In genomic region chr17:17042381-17042736, GRCh38 we compare ENCODE assay signal across 8 cellular contexts. TPM values are rescaled to one million over a fixed set of nuclear protein-coding genes. Genes with fewer than 3 reads are reported as not detected.
A peak's percentile ranks its signal among the peaks of the same experiment; 100 is the strongest.
DNase-seq lines count a peak whose midpoint lies in the region; ATAC-seq, FAIRE-seq and TF ChIP-seq lines count a peak whose summit lies in the region.

MPRIP (plus strand) TSS chr17:17042457; CDS start chr17:17042849, 392 bp downstream.

- H3K4me2 ChIP-seq in OCI-LY1 (ENCODE audit: low read length) (peak within 1 kb of the TSS; percentile 93), endothelial cell of umbilical vein (ENCODE audit: insufficient read depth, low read length) (peak within 1 kb of the TSS; percentile 73)

- H3K27me3 ChIP-seq in OCI-LY1 (ENCODE audit: insufficient read depth, low read length) (no peaks in the 10 kb centered on the region), endothelial cell of umbilical vein (ENCODE audit: control insufficient read depth in 2 of 2, insufficient read depth in 2 of 2, low read length in 2 of 2) (no peaks in the 10 kb centered on the region)

- FAIRE-seq in endothelial cell of umbilical vein (lab: Jason Lieb, UNC) = no peak

- H3K4me3 ChIP-seq in OCI-LY1 (ENCODE audit: low read depth, low read length, poor library complexity, severe bottlenecking) (peak within 1 kb of the TSS; percentile 90), endothelial cell of umbilical vein (replicated peaks in 1 of 3; ENCODE audit: insufficient read depth in 1 of 3, low read depth in 1 of 3, low read length in 3 of 3) (peak within 1 kb of the TSS; percentile 68 to 85 (median 81))

- POLR2A ChIA-PET in endothelial cell of umbilical vein (lab: Charles Lee) = no interaction called here

- H3K9me3 ChIP-seq in OCI-LY1 (ENCODE audit: low read length) (peaks cover 3% of the 10 kb centered on the region), endothelial cell of umbilical vein (replicated peaks; ENCODE audit: control insufficient read depth, insufficient read depth, low read length) (no peaks in the 10 kb centered on the region)

- intact Hi-C loops in endothelial cell of umbilical vein (cut with micrococcal nuclease) = loop anchor here (1.0 to 2.0 kb wide), 2 partner anchors 10 to 32 kb away; no protein-coding TSS in a partner anchor

- ATAC-seq in GM18502 (IDR thresholded peaks at IDR 0.05; ENCODE audit: poor library complexity, unreplicated experiment) (peak; percentile 19), GM18909 (IDR thresholded peaks at IDR 0.05; ENCODE audit: poor library complexity, unreplicated experiment) (no peak), HG02759 (IDR thresholded peaks at IDR 0.05; ENCODE audit: unreplicated experiment) (no peak)

- H3K27ac ChIP-seq in OCI-LY1 (ENCODE audit: low read depth, low read length, poor library complexity, severe bottlenecking) = no peak within 1 kb of the TSS
- H3K27ac ChIP-seq in endothelial cell of umbilical vein (ENCODE audit: insufficient read depth, low read depth, low read length) = peak within 1 kb of the TSS; percentile 70

- H3K9me2 ChIP-seq in OCI-LY1 (ENCODE audit: low read depth, low read length) = no peaks in the 10 kb centered on the region

- H3K9ac ChIP-seq in OCI-LY1 (ENCODE audit: low read length) = peak within 1 kb of the TSS; percentile 94
- H3K9ac ChIP-seq in endothelial cell of umbilical vein (replicated peaks; ENCODE audit: extremely low read depth, insufficient read depth, low read length) = peak within 1 kb of the TSS; percentile 86

- no peak for TF ChIP-seq POLR2A in endothelial cell of umbilical vein (IDR thresholded peaks at IDR 0.05; ENCODE audit: low read depth, low read length)

- peak within 1 kb of the TSS; percentile 91; the same call in 1 of the 2 replicates for H2AFZ ChIP-seq in OCI-LY1 (ENCODE audit: low read length)
- peak within 1 kb of the TSS; percentile 97 for H2AFZ ChIP-seq in endothelial cell of umbilical vein (ENCODE audit: low read depth, low read length)

- H3K4me1 ChIP-seq in OCI-LY1 (ENCODE audit: insufficient read depth, low read length, severe bottlenecking) (peaks cover 34% of the 10 kb centered on the region), endothelial cell of umbilical vein (ENCODE audit: control insufficient read depth, extremely low read depth, insufficient read depth, low read length) (peaks cover 28% of the 10 kb centered on the region)

- peaks cover 16% of the 10 kb centered on the region for H3K36me3 Mint-ChIP-seq in nephron (ENCODE audit: low read depth)

- TF ChIP-seq CTCF in OCI-LY1 (IDR thresholded peaks at IDR 0.05; ENCODE audit: low read length) (no peak), endothelial cell of umbilical vein (IDR thresholded peaks at IDR 0.05; ENCODE audit: extremely low read depth in 1 of 2, insufficient read depth in 1 of 2, low read depth in 1 of 2, low read length in 2 of 2) (no peak), nephron (IDR thresholded peaks at IDR 0.05; ENCODE audit: unreplicated experiment in 3 of 3) (no peak)

- H3K79me2 ChIP-seq in OCI-LY1 (ENCODE audit: insufficient read depth, low read length) (peaks cover 42% of the 10 kb centered on the region), endothelial cell of umbilical vein (ENCODE audit: control insufficient read depth, insufficient read depth, low read length) (peaks cover 47% of the 10 kb centered on the region)

- H3K27me3 Mint-ChIP-seq in nephron (ENCODE audit: low read depth) = peaks cover 3% of the 10 kb centered on the region

- H3K36me3 ChIP-seq in OCI-LY1 (ENCODE audit: insufficient read depth, low read length) = peaks cover 5% of the 10 kb centered on the region
- no peaks in the 10 kb centered on the region for H3K36me3 ChIP-seq in endothelial cell of umbilical vein (ENCODE audit: control insufficient read depth in 2 of 2, extremely low read depth in 1 of 2, insufficient read depth in 2 of 2, low read length in 2 of 2)

- dilution Hi-C loops in endothelial cell of umbilical vein (cut with MboI; ENCODE audit: extremely low pct_ligation_motif_present, low sequenced_read_pairs) = no loop called here

- peaks cover 2% of the 10 kb centered on the region for H3K9me3 Mint-ChIP-seq in nephron

- no peaks in the 10 kb centered on the region for H3K9me1 ChIP-seq in endothelial cell of umbilical vein (replicated peaks; ENCODE audit: control insufficient read depth, extremely low read depth, insufficient read depth, low read length)

- H4K20me1 ChIP-seq in OCI-LY1 (ENCODE audit: insufficient read depth, low read length) = no peaks in the 10 kb centered on the region
- no peaks in the 10 kb centered on the region for H4K20me1 ChIP-seq in endothelial cell of umbilical vein (replicated peaks; ENCODE audit: control insufficient read depth, extremely low read depth, insufficient read depth, low read length)

- CTCF ChIA-PET in endothelial cell of umbilical vein (lab: Charles Lee) = interaction anchor here (0.6 kb wide), 1 partner anchor 831 kb away, joined by 3 read pairs; no protein-coding TSS in a partner anchor

- BruUV-seq in endothelial cell of umbilical vein (replicated peaks; lab: Mats Ljungman, UMichigan) = no TSS peak

- H3F3A ChIP-seq in OCI-LY1 (ENCODE audit: insufficient read depth, low read length) = no peaks in the 10 kb centered on the region

- peak within 1 kb of the TSS; percentile 96 to 99 (median 98) for H3K4me3 Mint-ChIP-seq in nephron

- H3K4me1 Mint-ChIP-seq in nephron = peaks cover 62% of the 10 kb centered on the region

- no peak for DNase-seq in endothelial cell of umbilical vein (ENCODE audit: low read depth, low spot score)
- DNase-seq in NCI-H446 treated with DMSO at 0.1 percent for 48 hours (lab: John Stamatoyannopoulos, UW) = no peak
- no peak for DNase-seq in GOT3 (lab: John Stamatoyannopoulos, UW)

- H3K27ac Mint-ChIP-seq in nephron = peak within 1 kb of the TSS; percentile 96

TF ChIP-seq in endothelial cell of umbilical vein, 7 proteins besides CTCF, POLR2A, EP300 and RAD21:
- TF ChIP-seq MAX (IDR thresholded peaks at IDR 0.05; ENCODE audit: insufficient read depth, insufficient read length) = no peak
- TF ChIP-seq JUN (IDR thresholded peaks at IDR 0.05; ENCODE audit: borderline replicate concordance, insufficient read depth, insufficient read length, low read depth) = no peak
- no peak for TF ChIP-seq FOS (IDR thresholded peaks at IDR 0.05; ENCODE audit: borderline replicate concordance, insufficient read depth, low read length)
- TF ChIP-seq POLR2AphosphoS5 (IDR thresholded peaks at IDR 0.05; ENCODE audit: insufficient read depth, low read depth, low read length) = no peak
- TF ChIP-seq EZH2 (IDR thresholded peaks at IDR 0.05; ENCODE audit: borderline replicate concordance, low read depth, low read length, severe bottlenecking) = no peak
- no peak for TF ChIP-seq MYC (IDR thresholded peaks at IDR 0.05; ENCODE audit: low read depth, low read length)
- no peak for TF ChIP-seq GATA2 (IDR thresholded peaks at IDR 0.05; ENCODE audit: insufficient read depth, insufficient read length, low read depth, low read length)

RNA-seq across cellular contexts. Expression of gene MPRIP, which starts in this region (rescaled TPM):
- 246 and 262 TPM in 2 replicates for total RNA-seq in endothelial cell of umbilical vein
- polyA plus RNA-seq in endothelial cell of umbilical vein = 94.6 and 102 TPM in 2 replicates
- 84.4 and 92.1 TPM in 2 replicates for polyA plus RNA-seq in endothelial cell of umbilical vein (2011; cell fraction: cytosol; rRNA removed)
- 160 and 171 TPM in 2 replicates for polyA plus RNA-seq in endothelial cell of umbilical vein (2011; cell fraction: nucleus; rRNA removed)
- 165 and 190 TPM in 2 replicates for polyA plus RNA-seq in endothelial cell of umbilical vein (2012)
- polyA minus RNA-seq in endothelial cell of umbilical vein = 177 and 225 TPM in 2 replicates
- polyA minus RNA-seq in endothelial cell of umbilical vein (2011; cell fraction: cytosol; rRNA and poly(A)+ RNA removed) = 72.5 TPM
- 129 and 135 TPM in 2 replicates for polyA minus RNA-seq in endothelial cell of umbilical vein (2011; cell fraction: nucleus; rRNA and poly(A)+ RNA removed)
